ENCODE assay signal across 21 cellular contexts in genomic region chr1:115283681-115284146, GRCh38. TPM values are rescaled to one million over a fixed set of nuclear protein-coding genes. Genes with fewer than 3 reads are reported as not detected.
DNase-seq lines count a peak whose midpoint lies in the region; ATAC-seq and TF ChIP-seq lines count a peak whose summit lies in the region.
"Had no signal": no experiment of that assay in that cellular context is flagged by ENCODE, and none has a peak within 500 bp of the region (broad histone marks: within the 10 kb centered on the region; RNA-seq: fewer than 3 reads in every experiment).

No MANE protein-coding gene starts in this region.

- H3K9me3 ChIP-seq in lung (ENCODE audit: control insufficient read depth in 2 of 2, insufficient read depth in 1 of 2, low read length in 1 of 2) (no peaks in the 10 kb centered on the region), stomach (no peaks in the 10 kb centered on the region)
- H3K9me3 ChIP-seq: BLaER1, HAP-1 had no signal

- H3K27me3 Mint-ChIP-seq in activated naive CD4-positive, alpha-beta T cell treated with anti-CD3 and anti-CD28 coated beads, Interleukin-2, amount 10 ng/mL, durations not matched to agents 7 days and 5 days, result no peaks in the 10 kb centered on the region
- H3K27me3 Mint-ChIP-seq: activated B cell treated with CpG ODN at 0.5 μM for 24 hours; stimulated activated naive B cell treated with anti-CD40 and anti-IgM and Interleukin-4, amounts not matched to agents 10 μg/mL and 1 μg/mL and 100 μg/mL, for 72 hours had no signal

- CTCF ChIA-PET in activated naive CD4-positive, alpha-beta T cell treated with anti-CD3 and anti-CD28 coated beads, Interleukin-2, amount 10 ng/mL, durations not matched to agents 7 days and 5 days (lab: Charles Lee), result no interaction called here

- no peak overlapping the region for H3K4me3 Mint-ChIP-seq in activated naive CD4-positive, alpha-beta T cell treated with anti-CD3 and anti-CD28 coated beads, Interleukin-2, amount 10 ng/mL, durations not matched to agents 7 days and 5 days
- H3K4me3 Mint-ChIP-seq: activated B cell treated with CpG ODN at 0.5 μM for 24 hours; activated CD8-positive, alpha-beta T cell treated with anti-CD3 and anti-CD28 coated beads, Interleukin-2, amount 10 ng/mL, durations not matched to agents 7 days and 5 days; activated T-helper 1 cell treated with anti-CD3 and anti-CD28 coated beads, Interleukin-12 subunit alpha, Interleukin-12 subunit beta, Interleukin-2, Interleukin-4 antibody, amounts not matched to agents 30 ng/mL and 10 ng/mL and 1 ng/mL, durations not matched to agents 14 hours and 24 hours and 36 hours; stimulated activated naive B cell treated with anti-CD40 and anti-IgM and Interleukin-4, amounts not matched to agents 10 μg/mL and 1 μg/mL and 100 μg/mL, for 72 hours had no signal

- no peaks in the 10 kb centered on the region for H3K4me1 Mint-ChIP-seq in activated naive CD4-positive, alpha-beta T cell treated with anti-CD3 and anti-CD28 coated beads, Interleukin-2, amount 10 ng/mL, durations not matched to agents 7 days and 5 days
- H3K4me1 Mint-ChIP-seq: activated B cell treated with CpG ODN at 0.5 μM for 24 hours; stimulated activated naive B cell treated with anti-CD40 and anti-IgM and Interleukin-4, amounts not matched to agents 10 μg/mL and 1 μg/mL and 100 μg/mL, for 72 hours had no signal

- no peaks in the 10 kb centered on the region for H3K36me3 Mint-ChIP-seq in activated naive CD4-positive, alpha-beta T cell treated with anti-CD3 and anti-CD28 coated beads, Interleukin-2, amount 10 ng/mL, durations not matched to agents 7 days and 5 days
- H3K36me3 Mint-ChIP-seq: stimulated activated naive B cell treated with anti-CD40 and anti-IgM and Interleukin-4, amounts not matched to agents 10 μg/mL and 1 μg/mL and 100 μg/mL, for 72 hours had no signal

- H3K27me3 ChIP-seq in lung (ENCODE audit: control insufficient read depth, insufficient read depth), result no peaks in the 10 kb centered on the region
- H3K27me3 ChIP-seq in stomach, result no peaks in the 10 kb centered on the region
- H3K27me3 ChIP-seq: BLaER1, hepatocyte had no signal

- H3K27ac Mint-ChIP-seq in activated naive CD4-positive, alpha-beta T cell treated with anti-CD3 and anti-CD28 coated beads, Interleukin-2, amount 10 ng/mL, durations not matched to agents 7 days and 5 days, result no peak overlapping the region
- H3K27ac Mint-ChIP-seq: activated B cell treated with CpG ODN at 0.5 μM for 24 hours; activated CD8-positive, alpha-beta T cell treated with anti-CD3 and anti-CD28 coated beads, Interleukin-2, amount 10 ng/mL, durations not matched to agents 7 days and 5 days; activated T-helper 1 cell treated with anti-CD3 and anti-CD28 coated beads, Interleukin-12 subunit alpha, Interleukin-12 subunit beta, Interleukin-2, Interleukin-4 antibody, amounts not matched to agents 30 ng/mL and 10 ng/mL and 1 ng/mL, durations not matched to agents 14 hours and 24 hours and 36 hours; stimulated activated naive B cell treated with anti-CD40 and anti-IgM and Interleukin-4, amounts not matched to agents 10 μg/mL and 1 μg/mL and 100 μg/mL, for 72 hours had no signal

- H3K4me1 ChIP-seq in lung (ENCODE audit: control insufficient read depth in 2 of 2, insufficient read depth in 2 of 2, low read length in 2 of 2) (peaks cover 0 to 2% of the 10 kb centered on the region in 2 donors), stomach (peaks cover 0 to 8% (median 2%) of the 10 kb centered on the region in 4 donors)
- H3K4me1 ChIP-seq: HAP-1 had no signal

- H3K27ac ChIP-seq in lung (ENCODE audit: low read depth in 1 of 2, low read length in 1 of 2) (peak overlapping the region; percentile 69 to 79), stomach (peak overlapping the region in 4 of 5 donors; percentile 69 to 86 (median 77))
- H3K27ac ChIP-seq: BLaER1, hepatocyte had no signal

- TF ChIP-seq EP300 in stomach (IDR thresholded peaks at IDR 0.05), result no peak

- 92 to 93% methylated on average over 20 of the region's 20 CpGs for WGBS in lung, 2 donors
- WGBS in stomach, 5 donors, result 88 to 96% (median 95%) methylated on average over 18 to 20 of the region's 20 CpGs

- no peak for TF ChIP-seq POLR2A in stomach (IDR thresholded peaks at IDR 0.05)

- H3K4me3 ChIP-seq in lung (no peak overlapping the region), stomach (no peak overlapping the region)
- H3K4me3 ChIP-seq: BLaER1, HAP-1, hepatocyte had no signal

- H3K36me3 ChIP-seq in lung (ENCODE audit: control insufficient read depth in 2 of 2, insufficient read depth in 2 of 2, low read length in 2 of 2) (no peaks in the 10 kb centered on the region), stomach (no peaks in the 10 kb centered on the region)
- H3K36me3 ChIP-seq: BLaER1, HAP-1 had no signal

- no peak for DNase-seq in Right ventricle myocardium inferior (ENCODE audit: missing footprints)
- no peak for DNase-seq in cardiac septum (ENCODE audit: low spot score)
- no peak for DNase-seq in lung (ENCODE audit: low spot score)
- DNase-seq in stomach, result no peak
- no peak for DNase-seq in NCI-H1436 (lab: John Stamatoyannopoulos, UW)
- DNase-seq in dedifferentiated amniotic fluid mesenchymal stem cell (ENCODE audit: extremely low spot score), result no peak
- DNase-seq in UCSD-AML1 (lab: John Stamatoyannopoulos, UW; ENCODE audit: unreplicated experiment), result no peak
- no peak for DNase-seq in activated naive CD4-positive, alpha-beta T cell treated with anti-CD3 and anti-CD28 coated beads, Interleukin-2, amount 10 ng/mL, durations not matched to agents 7 days and 5 days
- DNase-seq: 8988T; activated B cell treated with CpG ODN at 0.5 μM for 24 hours; activated CD8-positive, alpha-beta T cell treated with anti-CD3 and anti-CD28 coated beads, Interleukin-2, amount 10 ng/mL, durations not matched to agents 7 days and 5 days; KBM-7; NCI-H748 treated with DMSO at 0.1 percent for 48 hours; stimulated activated naive B cell treated with anti-CD40 and anti-IgM and Interleukin-4, amounts not matched to agents 10 μg/mL and 1 μg/mL and 100 μg/mL, for 72 hours had no signal

- intact Hi-C loops in Right ventricle myocardium inferior (cut with DNase I) (loop anchor here (5.0 kb wide), 1 partner anchor 49 kb away; no protein-coding TSS in a partner anchor), cardiac septum (cut with DNase I) (no loop called here), stomach (cut with DNase I; ENCODE audit: low total_unique reads) (no loop called here)

- no peaks in the 10 kb centered on the region for H3K9me3 Mint-ChIP-seq in activated naive CD4-positive, alpha-beta T cell treated with anti-CD3 and anti-CD28 coated beads, Interleukin-2, amount 10 ng/mL, durations not matched to agents 7 days and 5 days
- H3K9me3 Mint-ChIP-seq: activated B cell treated with CpG ODN at 0.5 μM for 24 hours; activated T-helper 1 cell treated with anti-CD3 and anti-CD28 coated beads, Interleukin-12 subunit alpha, Interleukin-12 subunit beta, Interleukin-2, Interleukin-4 antibody, amounts not matched to agents 30 ng/mL and 10 ng/mL and 1 ng/mL, durations not matched to agents 14 hours and 24 hours and 36 hours; stimulated activated naive B cell treated with anti-CD40 and anti-IgM and Interleukin-4, amounts not matched to agents 10 μg/mL and 1 μg/mL and 100 μg/mL, for 72 hours had no signal

- ATAC-seq in Right ventricle myocardium inferior, result peak; percentile 3
- no peak for ATAC-seq in lung (ENCODE audit: insufficient read depth, low FRiP score)
- ATAC-seq: activated CD8-positive, alpha-beta T cell treated with anti-CD3 and anti-CD28 coated beads, Interleukin-2, amount 10 ng/mL, durations not matched to agents 7 days and 5 days; stimulated activated naive B cell treated with anti-CD40 and anti-IgM and Interleukin-4, amounts not matched to agents 10 μg/mL and 1 μg/mL and 100 μg/mL, for 72 hours had no signal

- TF ChIP-seq CTCF in lung (IDR thresholded peaks at IDR 0.05; ENCODE audit: control extremely low read depth, extremely low read depth) (no peak), stomach (IDR thresholded peaks at IDR 0.05) (no peak)

RNA-seq across cellular contexts. Expression of gene NGF, which starts 54.3 kb away (rescaled TPM):
- total RNA-seq in Right ventricle myocardium inferior, result 4.9 TPM
- 2.1 TPM for total RNA-seq in cardiac septum
- under 1 TPM; 0.40 to 0.52 TPM for total RNA-seq in lung
- 1 to 10 TPM in 1 of 2 donors, under 1 TPM in 1; 0.47 to 1.7 TPM for polyA plus RNA-seq in lung
- total RNA-seq in stomach, result 1 to 10 TPM in 3 of 5 donors, not detected in 2; 1.8 to 3.1 (median 2.2) TPM
- 1 to 10 TPM in 1 of 3 donors, under 1 TPM in 1, not detected in 1; 0.31 to 1.5 TPM for polyA plus RNA-seq in stomach
- total RNA-seq: activated B cell treated with CpG ODN at 0.5 μM for 24 hours; activated CD8-positive, alpha-beta T cell treated with anti-CD3 and anti-CD28 coated beads, Interleukin-2, amount 10 ng/mL, durations not matched to agents 7 days and 5 days; activated T-helper 1 cell treated with anti-CD3 and anti-CD28 coated beads, Interleukin-12 subunit alpha, Interleukin-12 subunit beta, Interleukin-2, Interleukin-4 antibody, amounts not matched to agents 30 ng/mL and 10 ng/mL and 1 ng/mL, durations not matched to agents 14 hours and 24 hours and 36 hours; renal cortical epithelial cell; SK-MEL-5; T-helper 2 cell treated with Interferon-gamma antibody and Interleukin-4, amounts not matched to agents 100 ng/mL and 5 ng/mL, for 36 hours had no signal
